10 cellular contexts compared by ENCODE assay signal in the genomic region with DNA sequence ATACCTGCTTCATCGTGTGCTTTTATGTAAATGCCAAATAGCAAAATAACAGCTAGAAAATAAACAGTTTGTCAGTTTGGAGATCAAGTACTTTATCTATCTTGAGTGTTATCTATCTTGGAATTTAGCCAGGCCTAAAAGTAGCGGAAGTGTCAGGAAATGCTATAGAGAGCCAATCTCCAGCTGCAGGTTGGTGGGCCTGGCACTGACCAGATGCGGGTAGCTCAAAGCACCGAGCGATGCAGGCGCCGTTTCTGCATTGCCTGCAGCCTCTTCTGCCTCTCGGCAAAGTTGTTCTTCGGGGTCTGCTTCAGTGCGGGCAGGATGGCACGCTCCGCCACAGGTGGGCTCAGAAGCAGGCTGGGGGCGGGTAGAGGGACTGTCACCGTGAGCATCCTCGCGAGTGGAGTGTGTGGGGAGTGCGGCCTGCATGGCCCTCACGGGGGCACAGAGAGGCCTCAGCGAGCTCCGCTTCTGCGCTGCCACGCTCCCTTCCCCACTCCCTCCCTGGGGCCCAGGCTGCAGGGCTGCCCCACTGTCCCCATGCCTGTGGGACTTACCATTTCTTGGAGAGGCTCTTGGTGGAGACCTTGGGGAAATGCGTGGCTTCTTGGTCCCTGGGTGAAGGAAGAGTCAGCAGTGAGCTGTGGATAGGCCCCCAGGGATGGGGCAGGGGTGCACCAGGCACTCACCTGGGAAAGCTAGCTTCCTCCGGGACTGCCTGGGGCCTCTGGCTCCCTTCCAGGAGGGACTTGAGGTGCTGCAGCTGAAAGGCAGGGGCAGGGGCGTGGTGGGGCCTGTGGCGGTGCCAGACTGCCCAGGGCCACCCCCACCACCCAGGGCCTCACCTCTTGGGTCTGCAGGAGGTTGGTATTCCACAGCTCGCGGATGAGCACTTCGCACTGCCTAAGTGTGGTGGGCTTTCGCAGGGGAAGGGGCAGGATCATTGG. TPM values are rescaled to one million over a fixed set of nuclear protein-coding genes. Genes with fewer than 3 reads are reported as not detected.
"Had no signal": no experiment of that assay in that cellular context is flagged by ENCODE, and none has a peak within 500 bp of the region (broad histone marks: within the 10 kb centered on the region; RNA-seq: fewer than 3 reads in every experiment).

No MANE protein-coding gene starts in this region.

RNA-seq across cellular contexts. Expression of gene POTEF, which starts 10.6 kb away (rescaled TPM):
- total RNA-seq: activated CD4-positive, alpha-beta memory T cell treated with anti-CD3 and anti-CD28 coated beads, Interleukin-2, amount 10 ng/mL, durations not matched to agents 7 days and 5 days; activated CD4-positive, alpha-beta T cell treated with anti-CD3 and anti-CD28 coated beads for 36 hours; activated CD8-positive, alpha-beta memory T cell treated with anti-CD3 and anti-CD28 coated beads for 36 hours; activated naive CD4-positive, alpha-beta T cell treated with anti-CD3 and anti-CD28 coated beads for 36 hours; activated T-helper 17 cell treated with anti-CD3 and anti-CD28 coated beads, Interleukin-2, amount 50 U/mL, for 72 hours; Right ventricle myocardium superior; T-helper 1 cell treated with Interleukin-12 subunit alpha and Interleukin-12 subunit beta and Interleukin-4 antibody, amounts not matched to agents 30 ng/mL and 1 ng/mL, for 36 hours had no signal

RNA-seq across cellular contexts. Expression of gene TUBA3E, which starts 58.6 kb away (rescaled TPM):
- total RNA-seq: activated CD4-positive, alpha-beta memory T cell treated with anti-CD3 and anti-CD28 coated beads, Interleukin-2, amount 10 ng/mL, durations not matched to agents 7 days and 5 days; activated CD4-positive, alpha-beta T cell treated with anti-CD3 and anti-CD28 coated beads for 36 hours; activated CD8-positive, alpha-beta memory T cell treated with anti-CD3 and anti-CD28 coated beads for 36 hours; activated naive CD4-positive, alpha-beta T cell treated with anti-CD3 and anti-CD28 coated beads for 36 hours; activated T-helper 17 cell treated with anti-CD3 and anti-CD28 coated beads, Interleukin-2, amount 50 U/mL, for 72 hours; astrocyte; Peyer's patch; SJCRH30; T-helper 1 cell treated with Interleukin-12 subunit alpha and Interleukin-12 subunit beta and Interleukin-4 antibody, amounts not matched to agents 30 ng/mL and 1 ng/mL, for 36 hours had no signal
